In genomic region chr3:27484002-27484844, GRCh38 we compare ENCODE assay signal across 8 cellular contexts.
DNase-seq lines count a peak whose midpoint lies in the region; ATAC-seq lines count a peak whose summit lies in the region.

Gene SLC4A7 (minus strand): TSS chr3:27484384. CDS start chr3:27484126, 258 bp downstream.

- peak within 1 kb of the TSS; percentile 91 for H3K27ac ChIP-seq in cingulate gyrus (ENCODE audit: low read depth, low read length)
- peak within 1 kb of the TSS; percentile 91 for H3K27ac ChIP-seq in layer of hippocampus (ENCODE audit: low read depth, low read length)

- DNase-seq in Ammon's horn (ENCODE audit: low spot score) (peak; percentile 98), GM19238 (ENCODE audit: insufficient read length, low spot score) (peak; percentile 89), NCI-H524 (lab: John Stamatoyannopoulos, UW) (peak; percentile 91 to 92)
- peak; percentile 98 to 99 for DNase-seq in activated CD4-positive, alpha-beta T cell treated with anti-CD3 and anti-CD28 coated beads for 4 hours
- peak; percentile 99 for DNase-seq in stimulated activated CD4-positive, alpha-beta T cell treated with anti-CD3 and anti-CD28 coated beads, Interleukin-1b, Interleukin-23, amount 100 ng/mL, for 4 hours (ENCODE audit: low read depth in 2 of 2)

- no peaks in the 10 kb centered on the region for H3K27me3 ChIP-seq in layer of hippocampus (ENCODE audit: control insufficient read depth, insufficient read depth, low read length)

- ATAC-seq in HG03442 (IDR thresholded peaks at IDR 0.05; ENCODE audit: unreplicated experiment), result peak; percentile 88

Comparison
In these comparisons a context has a peak if more than half of its experiments do, and no peak if none do; other contexts are left out.
1. Peak in every context shown above with its lines: DNase-seq, ATAC-seq and H3K27ac ChIP-seq.